Comparison of ENCODE assay signal across 8 cellular contexts in genomic region chr3:196287405-196288140, GRCh38. TPM values are rescaled to one million over a fixed set of nuclear protein-coding genes. Genes with fewer than 3 reads are reported as not detected.
A peak's percentile ranks its signal among the peaks of the same experiment; 100 is the strongest.
DNase-seq lines count a peak whose midpoint lies in the region; ATAC-seq, FAIRE-seq and TF ChIP-seq lines count a peak whose summit lies in the region.

Gene PCYT1A (minus strand): TSS chr3:196287726. CDS start chr3:196270531, 17,195 bp downstream.

- H3K4me3 ChIP-seq in AG04450 (ENCODE audit: low read depth, low read length): peak within 1 kb of the TSS; percentile 100

- DNase-seq in AG04450 (ENCODE audit: low read depth, low spot score) (peak; percentile 79), NCI-H345 treated with DMSO at 0.1 percent for 48 hours (lab: John Stamatoyannopoulos, UW; ENCODE audit: unreplicated experiment) (peak; percentile 98), cerebellar cortex (ENCODE audit: low spot score) (peak; percentile 98)
- peak; percentile 65 to 73 for DNase-seq in stimulated activated CD4-positive, alpha-beta T cell treated with anti-CD3 and anti-CD28 coated beads, Interleukin-12 subunit alpha, Interleukin-12 subunit beta, amount 100 ng/mL, for 24 hours (ENCODE audit: low read depth in 2 of 2)

- ATAC-seq in GM19023 (IDR thresholded peaks at IDR 0.05; ENCODE audit: unreplicated experiment) (peak; percentile 84), HG03196 (IDR thresholded peaks at IDR 0.05; ENCODE audit: unreplicated experiment) (peak; percentile 82)
- ATAC-seq in activated CD4-positive, CD25-positive, alpha-beta regulatory T cell treated with anti-CD3 and anti-CD28 coated beads, Interleukin-2, amount 50 U/mL, for 24 hours: peak; percentile 93

- H3K9me3 ChIP-seq in AG04450 (ENCODE audit: control insufficient read depth, insufficient read depth, low read length): no peaks in the 10 kb centered on the region; the same call in 1 of the 2 replicates

- no peaks in the 10 kb centered on the region for H3K27me3 ChIP-seq in AG04450 (ENCODE audit: control insufficient read depth, insufficient read depth, low read length)

- CTCF ChIA-PET in AG04450 (lab: Charles Lee): no interaction called here

- FAIRE-seq in islet of Langerhans (lab: Jason Lieb, UNC): peak; percentile 55

- peak within 1 kb of the TSS; percentile 83 for H3K27ac ChIP-seq in AG04450 (ENCODE audit: low read depth, low read length)

- POLR2A ChIA-PET in AG04450 (lab: Yijun Ruan, JAX): interaction anchor here (0.6 to 1.5 kb wide), 3 partner anchors 19 to 178 kb away, joined by 3 to 7 read pairs (median 7); no protein-coding TSS in a partner anchor

- no peak for TF ChIP-seq CTCF in AG04450 (IDR thresholded peaks at IDR 0.05; ENCODE audit: low read depth, low read length)

RNA-seq across cellular contexts. Expression of gene PCYT1A, which starts in this region (rescaled TPM):
- polyA plus RNA-seq in AG04450 (2011; rRNA removed): 71.4 and 76.6 TPM in 2 replicates
- polyA minus RNA-seq in AG04450 (2011; rRNA and poly(A)+ RNA removed): 144 and 234 TPM in 2 replicates

Comparison
In these comparisons a context has a peak if more than half of its experiments do, and no peak if none do; other contexts are left out.
1. Peak in every context shown above with its lines: DNase-seq, ATAC-seq, H3K4me3 ChIP-seq and H3K27ac ChIP-seq.